Comparison of ENCODE assay signal across 7 cellular contexts in genomic region chr1:77757616-77758015, GRCh38. TPM values are rescaled to one million over a fixed set of nuclear protein-coding genes. Genes with fewer than 3 reads are reported as not detected.
DNase-seq lines count a peak whose midpoint lies in the region; ATAC-seq and TF ChIP-seq lines count a peak whose summit lies in the region.

No MANE protein-coding gene starts in this region.

- H3K36me3 ChIP-seq in PC-3 (ENCODE audit: low read depth, low read length), result no peaks in the 10 kb centered on the region

- H2AFZ ChIP-seq in PC-3 (ENCODE audit: low read length), result no peak overlapping the region

- peak overlapping the region; percentile 89; the same call in 1 of the 2 replicates for H3K9ac ChIP-seq in PC-3 (ENCODE audit: low read length)

- no peak overlapping the region for H3K27ac ChIP-seq in PC-3 (ENCODE audit: low read length)

- no peaks in the 10 kb centered on the region for H3K9me3 ChIP-seq in PC-3 (ENCODE audit: low read length)

- peaks cover 26% of the 10 kb centered on the region for H3K4me1 ChIP-seq in PC-3 (ENCODE audit: insufficient read depth, low read length)

- POLR2A ChIA-PET in PC-3 (lab: Charles Lee; ENCODE audit: unreplicated experiment), result no interaction called here

- intact Hi-C loops in PC-3 (cut with micrococcal nuclease), result loop anchor here (5.0 to 10.0 kb wide), 2 partner anchors 67 to 145 kb away; no protein-coding TSS in a partner anchor

- no peak for TF ChIP-seq CTCF in PC-3 (conservative IDR thresholded peaks at IDR 0.05; ENCODE audit: low read depth, low read length)
- no peak for TF ChIP-seq CTCF in epithelial cell of proximal tubule (conservative IDR thresholded peaks at IDR 0.05; ENCODE audit: low read depth, low read length)
- no peak for TF ChIP-seq CTCF in retinal pigment epithelial cell (conservative IDR thresholded peaks at IDR 0.05; ENCODE audit: low read depth, low read length)

- H3K4me2 ChIP-seq in PC-3 (ENCODE audit: low read length), result peak overlapping the region; percentile 84

- BruUV-seq in PC-3 (replicated peaks; lab: Mats Ljungman, UMichigan), result no TSS peak

- H3K9me2 ChIP-seq in PC-3 (replicated peaks; ENCODE audit: low read length), result no peaks in the 10 kb centered on the region

- no peaks in the 10 kb centered on the region for H3K27me3 ChIP-seq in PC-3 (ENCODE audit: low read length)

- H3K4me3 ChIP-seq in PC-3 (ENCODE audit: low read length) (peak overlapping the region; percentile 81), epithelial cell of proximal tubule (ENCODE audit: low read depth, low read length) (peak overlapping the region; percentile 79), retinal pigment epithelial cell (ENCODE audit: low read length) (peak overlapping the region; percentile 90)

- H4K20me1 ChIP-seq in PC-3 (ENCODE audit: low read length), result peaks cover 14% of the 10 kb centered on the region

- ATAC-seq in PC-3 (no peak), GM18520 (IDR thresholded peaks at IDR 0.05; ENCODE audit: unreplicated experiment) (no peak)

- peak; percentile 68 for DNase-seq in GM03348 (ENCODE audit: low spot score)
- DNase-seq in PC-3, result no peak
- peak; percentile 48 for DNase-seq in epithelial cell of proximal tubule (ENCODE audit: low read depth)
- DNase-seq in retinal pigment epithelial cell (ENCODE audit: low read depth), result peak; percentile 75
- DNase-seq in hippocampal formation (lab: John Stamatoyannopoulos, UW), result no peak
- no peak for DNase-seq in activated CD4-positive, CD25-positive, alpha-beta regulatory T cell treated with anti-CD3 and anti-CD28 coated beads, Interleukin-2, amount 50 U/mL, for 72 hours

- H3K79me2 ChIP-seq in PC-3 (ENCODE audit: low read length), result peaks cover 70% of the 10 kb centered on the region

- CTCF ChIA-PET in PC-3 (lab: Charles Lee), result interaction anchor here (0.6 kb wide), 1 partner anchor 131 kb away, joined by 3 read pairs; the partner anchor contains the start of gene NEXN

- peaks cover 9% of the 10 kb centered on the region for H3F3A ChIP-seq in PC-3 (ENCODE audit: low read length, unreplicated experiment)

RNA-seq across cellular contexts. Expression of gene USP33, which starts 2.0 kb away (rescaled TPM):
- 42.6 and 45.2 TPM in 2 replicates for total RNA-seq in PC-3 (2014; rRNA removed)
- 41.1 and 44.1 TPM in 2 replicates for total RNA-seq in epithelial cell of proximal tubule

RNA-seq across cellular contexts. Expression of gene MIGA1, which starts 21.8 kb away (rescaled TPM):
- total RNA-seq in PC-3 (2014; rRNA removed) (6.5 and 8.8 TPM in 2 replicates), epithelial cell of proximal tubule (7.9 and 8.9 TPM in 2 replicates)

Comparison
In these comparisons a context has a peak if more than half of its experiments do, and no peak if none do; other contexts are left out.
1. DNase-seq: peak in GM03348 (single experiment), epithelial cell of proximal tubule (single experiment) and retinal pigment epithelial cell (single experiment); none in PC-3 (single experiment), hippocampal formation (0 of 2) and activated CD4-positive, CD25-positive, alpha-beta regulatory T cell treated with anti-CD3 and anti-CD28 coated beads, Interleukin-2, amount 50 U/mL, for 72 hours (single experiment).
2. Peak in every context shown above with its lines, with median percentiles within 50 percentile points of each other: H3K4me3 ChIP-seq.